1 cellular context compared by ENCODE assay signal in the genomic region with DNA sequence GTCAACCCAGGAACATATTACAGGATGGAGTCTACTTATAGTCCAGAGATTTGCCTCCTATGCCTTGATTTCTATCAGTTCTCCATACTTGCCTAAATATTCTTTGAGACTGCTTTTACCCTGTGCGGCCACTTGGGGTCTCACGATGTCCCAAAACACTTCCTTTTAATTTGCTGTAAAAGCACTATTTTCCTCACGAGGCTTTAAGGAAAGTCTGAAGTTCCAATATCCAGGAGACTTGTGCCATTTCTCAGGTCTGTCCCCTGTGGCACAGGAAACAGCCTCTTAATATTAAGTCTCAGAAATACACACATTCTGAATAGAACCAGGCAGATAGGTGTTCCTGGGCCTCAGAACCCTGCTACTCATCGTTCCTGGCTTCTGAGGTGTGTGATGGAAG.
TF ChIP-seq lines count a peak whose summit lies in the region.

No MANE protein-coding gene starts in this region.

TF ChIP-seq in GM23338, 12 proteins besides CTCF, POLR2A, EP300 and RAD21 (continued from another document):
- no peak for TF ChIP-seq JUNB (IDR thresholded peaks at IDR 0.05; ENCODE audit: unreplicated experiment)
- TF ChIP-seq POLR2AphosphoS5 (IDR thresholded peaks at IDR 0.05; ENCODE audit: low read depth): no peak
- TF ChIP-seq EZH2phosphoT487 (IDR thresholded peaks at IDR 0.05; ENCODE audit: unreplicated experiment): no peak
- TF ChIP-seq CREB1 (CRISPR knock-in tag; IDR thresholded peaks at IDR 0.05; ENCODE audit: low read depth): no peak
TF ChIP-seq in GM23338: peak in this region for 0.
